26 cellular contexts compared by ENCODE assay signal in genomic region chr6:122832515-122833228, GRCh38. TPM values are rescaled to one million over a fixed set of nuclear protein-coding genes. Genes with fewer than 3 reads are reported as not detected.
DNase-seq lines count a peak whose midpoint lies in the region; ATAC-seq and TF ChIP-seq lines count a peak whose summit lies in the region.
"Had no signal": no experiment of that assay in that cellular context is flagged by ENCODE, and none has a peak within 500 bp of the region (broad histone marks: within the 10 kb centered on the region; RNA-seq: fewer than 3 reads in every experiment).

No MANE protein-coding gene starts in this region.

- TF ChIP-seq CTCF in PC-3 (conservative IDR thresholded peaks at IDR 0.05; ENCODE audit: low read depth, low read length) (no peak), left ventricle myocardium inferior (IDR thresholded peaks at IDR 0.05; ENCODE audit: borderline replicate concordance) (no peak), MM.1S (IDR thresholded peaks at IDR 0.05; ENCODE audit: low read length) (no peak), GM13976 (IDR thresholded peaks at IDR 0.05; ENCODE audit: borderline replicate concordance, control extremely low read depth, extremely low read depth, insufficient read depth, missing control alignments) (no peak)

- H3K9me3 ChIP-seq in PC-3 (ENCODE audit: low read length) (no peaks in the 10 kb centered on the region), iPS-18a (ENCODE audit: control insufficient read depth, low read depth, low read length) (no peaks in the 10 kb centered on the region), left ventricle myocardium inferior (replicated peaks) (no peaks in the 10 kb centered on the region), MM.1S (replicated peaks; ENCODE audit: insufficient read depth, low read length) (no peaks in the 10 kb centered on the region)
- H3K9me3 ChIP-seq: pancreas, thyroid gland had no signal

- H4K20me1 ChIP-seq in PC-3 (ENCODE audit: low read length) = no peaks in the 10 kb centered on the region
- H4K20me1 ChIP-seq in MM.1S (ENCODE audit: insufficient read depth, low read length) = no peaks in the 10 kb centered on the region

- no peaks in the 10 kb centered on the region for H3F3A ChIP-seq in PC-3 (ENCODE audit: low read length, unreplicated experiment)
- no peaks in the 10 kb centered on the region for H3F3A ChIP-seq in MM.1S (ENCODE audit: insufficient read depth, low read length)

- POLR2A ChIA-PET in PC-3 (lab: Charles Lee; ENCODE audit: unreplicated experiment) = interaction anchor here (0.6 kb wide), 1 partner anchor 84 kb away, joined by 3 read pairs; no protein-coding TSS in a partner anchor

- no peaks in the 10 kb centered on the region for H3K36me3 ChIP-seq in PC-3 (ENCODE audit: low read depth, low read length)
- no peaks in the 10 kb centered on the region for H3K36me3 ChIP-seq in iPS-18a (ENCODE audit: control insufficient read depth, low read depth, low read length)
- H3K36me3 ChIP-seq in left ventricle myocardium inferior = no peaks in the 10 kb centered on the region
- H3K36me3 ChIP-seq in MM.1S (replicated peaks; ENCODE audit: insufficient read depth, low read length) = no peaks in the 10 kb centered on the region
- H3K36me3 ChIP-seq: pancreas, thyroid gland had no signal

- no peaks in the 10 kb centered on the region; the same call in 1 of the 2 replicates for H3K4me1 ChIP-seq in PC-3 (ENCODE audit: insufficient read depth, low read length)
- H3K4me1 ChIP-seq in iPS-18a (ENCODE audit: control insufficient read depth, low read depth, low read length) = peaks cover 40% of the 10 kb centered on the region
- no peaks in the 10 kb centered on the region for H3K4me1 ChIP-seq in left ventricle myocardium inferior
- H3K4me1 ChIP-seq in MM.1S (ENCODE audit: low read length) = no peaks in the 10 kb centered on the region
- H3K4me1 ChIP-seq: pancreas, thyroid gland had no signal

- intact Hi-C loops in PC-3 (cut with micrococcal nuclease) = no loop called here
- intact Hi-C loops in left ventricle myocardium inferior (cut with micrococcal nuclease) = no loop called here

- H3K79me2 ChIP-seq in PC-3 (ENCODE audit: low read length) (no peaks in the 10 kb centered on the region), MM.1S (ENCODE audit: low read length) (no peaks in the 10 kb centered on the region)

- no peak overlapping the region for H2AFZ ChIP-seq in PC-3 (ENCODE audit: low read length)
- H2AFZ ChIP-seq in MM.1S (ENCODE audit: low read length) = no peak overlapping the region
- H2AFZ ChIP-seq: GM23248 had no signal

- no peak overlapping the region for H3K4me2 ChIP-seq in PC-3 (ENCODE audit: low read length)
- H3K4me2 ChIP-seq in MM.1S (ENCODE audit: low read depth, low read length) = no peak overlapping the region

- H3K4me3 ChIP-seq in PC-3 (ENCODE audit: low read length) (no peak overlapping the region), iPS-18a (ENCODE audit: low read length) (peak overlapping the region; percentile 8), left ventricle myocardium inferior (no peak overlapping the region), MM.1S (ENCODE audit: low read length) (no peak overlapping the region)
- H3K4me3 ChIP-seq: GM23248, pancreas, thyroid gland had no signal

- no TSS peak for BruUV-seq in PC-3 (replicated peaks; lab: Mats Ljungman, UMichigan)

- peak; percentile 75 for ATAC-seq in PC-3
- ATAC-seq: activated CD8-positive, alpha-beta T cell treated with anti-CD3 and anti-CD28 coated beads for 36 hours; pancreas; stimulated activated naive B cell treated with anti-CD40 and anti-IgM and Interleukin-4, amounts not matched to agents 10 μg/mL and 1 μg/mL and 100 μg/mL, for 72 hours had no signal

- no peaks in the 10 kb centered on the region for H3K27me3 ChIP-seq in PC-3 (ENCODE audit: low read length)
- H3K27me3 ChIP-seq in iPS-18a (ENCODE audit: control insufficient read depth, insufficient read depth, low read length) = no peaks in the 10 kb centered on the region
- peaks cover 46% of the 10 kb centered on the region for H3K27me3 ChIP-seq in left ventricle myocardium inferior (ENCODE audit: low read depth)
- H3K27me3 ChIP-seq in MM.1S (replicated peaks; ENCODE audit: insufficient read depth, low read length) = no peaks in the 10 kb centered on the region
- H3K27me3 ChIP-seq: pancreas, thyroid gland had no signal

- H3K9ac ChIP-seq in PC-3 (ENCODE audit: low read length) (no peak overlapping the region), iPS-18a (ENCODE audit: low read length) (no peak overlapping the region), MM.1S (ENCODE audit: low read length) (no peak overlapping the region)
- H3K9ac ChIP-seq: GM23248 had no signal

- DNase-seq in COLO668 (lab: John Stamatoyannopoulos, UW; ENCODE audit: unreplicated experiment) (peak; percentile 7), DMS53 (lab: John Stamatoyannopoulos, UW) (peak; percentile 48), PC-3 (peak; percentile 28), left ventricle myocardium inferior (no peak), MM.1S (no peak), GM13976 (ENCODE audit: low spot score) (no peak)
- no peak for DNase-seq in stimulated activated CD4-positive, alpha-beta T cell treated with anti-CD3 and anti-CD28 coated beads, Interleukin-4, amount 100 ng/mL, for 4 hours
- DNase-seq: activated CD8-positive, alpha-beta T cell treated with anti-CD3 and anti-CD28 coated beads for 36 hours; activated naive CD4-positive, alpha-beta T cell treated with anti-CD3 and anti-CD28 coated beads for 36 hours; activated T-cell treated with anti-CD3 and anti-CD28 coated beads, Interleukin-2, amount 50 U/mL, for 1 hour; aorta; CD4-positive, alpha-beta memory T cell; EL; GM23248; mammary epithelial cell; NCI-H446 treated with DMSO at 0.1 percent for 48 hours; OCI-M1; pancreas; SIG-M5; stimulated activated naive B cell treated with anti-CD40 and anti-IgM and Interleukin-4, amounts not matched to agents 10 μg/mL and 1 μg/mL and 100 μg/mL, for 72 hours; T-helper 2 cell; thyroid gland had no signal

- in situ Hi-C loops in GM13976 (cut with MboI; ENCODE audit: low sequenced_read_pairs, unreplicated experiment) = loop anchor here (10.0 kb wide), 1 partner anchor 88 kb away; no protein-coding TSS in a partner anchor

- CTCF ChIA-PET in PC-3 (lab: Charles Lee) = no interaction called here

- no peaks in the 10 kb centered on the region for H3K9me2 ChIP-seq in PC-3 (replicated peaks; ENCODE audit: low read length)
- H3K9me2 ChIP-seq in MM.1S (replicated peaks; ENCODE audit: insufficient read depth, low read length) = no peaks in the 10 kb centered on the region

- H3K27ac ChIP-seq in PC-3 (ENCODE audit: low read length) = no peak overlapping the region
- H3K27ac ChIP-seq in iPS-18a (ENCODE audit: low read length) = no peak overlapping the region
- H3K27ac ChIP-seq in left ventricle myocardium inferior (replicated peaks) = no peak overlapping the region
- no peak overlapping the region for H3K27ac ChIP-seq in MM.1S (ENCODE audit: low read length)
- H3K27ac ChIP-seq: GM23248, pancreas, thyroid gland had no signal

RNA-seq across cellular contexts. Expression of gene SMPDL3A, which starts 43.6 kb away (rescaled TPM):
- total RNA-seq in PC-3 (2014; rRNA removed) (2.7 and 4.6 TPM in 2 replicates), left ventricle myocardium inferior (3.8 TPM)
- total RNA-seq: CD4-positive, alpha-beta memory T cell had no signal

RNA-seq across cellular contexts. Expression of gene FABP7, which starts 53.2 kb away (rescaled TPM):
- total RNA-seq in PC-3 (2014; rRNA removed) (not detected in 2 replicates), left ventricle myocardium inferior (not detected)
- total RNA-seq: activated CD8-positive, alpha-beta T cell treated with anti-CD3 and anti-CD28 coated beads for 36 hours; activated naive CD4-positive, alpha-beta T cell treated with anti-CD3 and anti-CD28 coated beads for 36 hours; aorta; CD4-positive, alpha-beta memory T cell; chondrocyte; GM23248; HT1080; LHCN-M2; mammary epithelial cell; pancreas; thyroid gland had no signal

Comparison
In these comparisons a context has a peak if more than half of its experiments do, and no peak if none do; other contexts are left out.
1. DNase-seq: peak in COLO668 (single experiment), DMS53 (single experiment) and PC-3 (single experiment); none in left ventricle myocardium inferior (single experiment), stimulated activated CD4-positive, alpha-beta T cell treated with anti-CD3 and anti-CD28 coated beads, Interleukin-4, amount 100 ng/mL, for 4 hours (0 of 2), MM.1S (single experiment) and GM13976 (single experiment).